Comparison of ENCODE assay signal across 18 cellular contexts in genomic region chr11:60307507-60308195, GRCh38.
DNase-seq lines count a peak whose midpoint lies in the region; ATAC-seq lines count a peak whose summit lies in the region.
"Had no signal": no experiment of that assay in that cellular context is flagged by ENCODE, and none has a peak within 500 bp of the region (broad histone marks: within the 10 kb centered on the region; RNA-seq: fewer than 3 reads in every experiment).

No MANE protein-coding gene starts in this region.

- ATAC-seq in GM18907 (IDR thresholded peaks at IDR 0.05; ENCODE audit: unreplicated experiment) (peak; percentile 37), HG02938 (IDR thresholded peaks at IDR 0.05; ENCODE audit: unreplicated experiment) (no peak)
- ATAC-seq: GM23338, T-helper 17 cell had no signal

- no peak overlapping the region for H3K4me3 Mint-ChIP-seq in activated naive CD8-positive, alpha-beta T cell
- H3K4me3 Mint-ChIP-seq: activated T-helper 1 cell treated with anti-CD3 and anti-CD28 coated beads, Interleukin-12 subunit alpha, Interleukin-12 subunit beta, Interleukin-2, Interleukin-4 antibody, amounts not matched to agents 30 ng/mL and 10 ng/mL and 1 ng/mL, durations not matched to agents 14 hours and 24 hours and 36 hours; GM23338; mesothelial cell of epicardium; nephron progenitor cell; T-helper 17 cell had no signal

- peaks cover 8% of the 10 kb centered on the region for H3K27me3 Mint-ChIP-seq in activated naive CD8-positive, alpha-beta T cell

- peaks cover 4% of the 10 kb centered on the region for H3K4me1 Mint-ChIP-seq in activated naive CD8-positive, alpha-beta T cell (ENCODE audit: low read depth)
- H3K4me1 Mint-ChIP-seq: mesothelial cell of epicardium, nephron progenitor cell, T-helper 17 cell had no signal

- no peaks in the 10 kb centered on the region for H3K9me3 Mint-ChIP-seq in activated naive CD8-positive, alpha-beta T cell (ENCODE audit: low read depth)
- H3K9me3 Mint-ChIP-seq: activated T-helper 1 cell treated with anti-CD3 and anti-CD28 coated beads, Interleukin-12 subunit alpha, Interleukin-12 subunit beta, Interleukin-2, Interleukin-4 antibody, amounts not matched to agents 30 ng/mL and 10 ng/mL and 1 ng/mL, durations not matched to agents 14 hours and 24 hours and 36 hours; GM23338; mesothelial cell of epicardium; nephron progenitor cell had no signal

- peak overlapping the region; percentile 80 for H3K27ac Mint-ChIP-seq in activated naive CD8-positive, alpha-beta T cell
- H3K27ac Mint-ChIP-seq: activated T-helper 1 cell treated with anti-CD3 and anti-CD28 coated beads, Interleukin-12 subunit alpha, Interleukin-12 subunit beta, Interleukin-2, Interleukin-4 antibody, amounts not matched to agents 30 ng/mL and 10 ng/mL and 1 ng/mL, durations not matched to agents 14 hours and 24 hours and 36 hours; GM23338; mesothelial cell of epicardium; nephron progenitor cell; T-helper 17 cell had no signal

- DNase-seq in activated T-cell treated with anti-CD3 and anti-CD28 coated beads for 48 hours (ENCODE audit: low read depth) (peak; percentile 15), activated T-cell treated with anti-CD3 and anti-CD28 coated beads for 4 hours (no peak), hypothalamus (lab: John Stamatoyannopoulos, UW) (no peak)
- DNase-seq in stimulated activated CD8-positive, alpha-beta memory T cell treated with anti-CD3 and anti-CD28 coated beads, Interleukin-7, amount 100 ng/mL, for 48 hours (ENCODE audit: extremely low read depth in 1 of 2, low read depth in 1 of 2) = peak; percentile 5 to 16
- no peak for DNase-seq in NK-92 treated with Interleukin-12 subunit alpha and Interleukin-12 subunit beta, amount 100 ng/mL, for 24 hours (lab: John Stamatoyannopoulos, UW)
- DNase-seq: amygdala, KBM-7, NCI-H2081, NCI-H510A treated with DMSO at 0.1 percent for 48 hours, nephron progenitor cell, small intestine, T-helper 17 cell had no signal

- no peaks in the 10 kb centered on the region for H3K36me3 Mint-ChIP-seq in activated naive CD8-positive, alpha-beta T cell
- H3K36me3 Mint-ChIP-seq: mesothelial cell of epicardium had no signal

Comparison
In these comparisons a context has a peak if more than half of its experiments do, and no peak if none do; other contexts are left out.
1. DNase-seq: peak in activated T-cell treated with anti-CD3 and anti-CD28 coated beads for 48 hours (single experiment) and stimulated activated CD8-positive, alpha-beta memory T cell treated with anti-CD3 and anti-CD28 coated beads, Interleukin-7, amount 100 ng/mL, for 48 hours (2 of 2); none in activated T-cell treated with anti-CD3 and anti-CD28 coated beads for 4 hours (single experiment), hypothalamus (0 of 51) and NK-92 treated with Interleukin-12 subunit alpha and Interleukin-12 subunit beta, amount 100 ng/mL, for 24 hours (single experiment).